ENCODE assay signal across 1 cellular context in the genomic region with DNA sequence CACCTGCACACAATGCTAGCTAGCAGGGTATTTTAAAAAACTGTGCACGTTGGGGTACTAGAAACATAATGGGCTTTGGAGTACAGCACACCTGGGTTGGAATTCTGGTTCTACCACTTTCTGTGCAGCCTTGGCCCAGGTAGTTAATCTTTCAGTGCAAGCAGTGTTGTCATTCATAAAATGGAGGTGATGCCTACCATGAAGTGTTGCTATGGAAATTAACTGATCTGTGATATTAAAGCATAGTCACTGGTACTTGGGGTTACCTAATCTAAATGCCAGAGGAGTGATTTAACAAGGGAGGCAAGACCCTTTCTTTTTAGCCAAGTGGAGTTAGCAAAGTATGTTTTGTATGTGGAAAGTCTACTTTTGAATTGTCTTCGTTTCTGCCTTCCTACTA.
A peak's percentile ranks its signal among the peaks of the same experiment; 100 is the strongest.
TF ChIP-seq lines count a peak whose summit lies in the region.

No MANE protein-coding gene starts in this region.

TF ChIP-seq in Ishikawa, 13 proteins besides CTCF, POLR2A, EP300 and RAD21 (continued from another document):
- TF ChIP-seq TEAD4 (IDR thresholded peaks at IDR 0.05) = peak; percentile 35; the same call in 1 of the 2 replicates
TF ChIP-seq in Ishikawa: peak in this region for 3.
